9 cellular contexts compared by ENCODE assay signal in the genomic region with DNA sequence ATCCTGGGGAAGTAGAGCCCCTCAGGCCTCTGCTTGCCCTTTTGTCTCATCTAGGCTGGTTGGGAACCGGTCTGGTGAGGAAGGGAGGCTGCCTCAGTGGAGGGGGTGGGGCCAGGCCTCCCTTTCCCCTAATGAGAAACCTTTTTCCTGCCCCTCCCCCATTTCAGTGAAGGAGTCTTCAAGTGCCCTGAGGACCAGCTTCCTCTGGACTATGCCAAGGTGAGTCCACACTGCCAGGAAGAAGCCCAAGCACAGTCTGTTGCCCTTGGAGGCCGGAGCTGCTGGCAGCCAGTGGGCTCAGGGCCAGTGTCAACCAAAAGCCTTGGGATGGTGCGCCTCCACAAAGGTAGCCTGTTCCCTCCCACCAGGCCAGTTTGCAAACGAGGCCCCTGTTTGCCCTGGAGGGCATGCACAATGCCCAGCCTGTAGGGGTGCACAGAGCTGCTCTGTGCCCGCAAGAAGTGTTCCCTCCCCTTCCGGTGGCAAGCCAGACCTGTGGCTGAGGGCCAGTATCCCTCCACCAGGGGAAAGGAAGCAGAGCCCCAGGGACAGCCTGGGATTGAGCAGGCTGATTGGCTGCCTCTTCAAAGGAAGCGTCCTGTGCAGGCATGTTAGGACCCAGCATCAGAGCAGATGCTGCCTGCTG. TPM values are rescaled to one million over a fixed set of nuclear protein-coding genes. Genes with fewer than 3 reads are reported as not detected.
DNase-seq lines count a peak whose midpoint lies in the region; ATAC-seq and TF ChIP-seq lines count a peak whose summit lies in the region.
"Had no signal": no experiment of that assay in that cellular context is flagged by ENCODE, and none has a peak within 500 bp of the region (broad histone marks: within the 10 kb centered on the region; RNA-seq: fewer than 3 reads in every experiment).

No MANE protein-coding gene starts in this region.

- H3K27ac ChIP-seq in mesodermal cell (ENCODE audit: low read depth, low read length, severe bottlenecking) = peak overlapping the region; percentile 100
- peak overlapping the region; percentile 86 to 91 for H3K27ac ChIP-seq in uterus

- H3K4me3 Mint-ChIP-seq in activated naive CD4-positive, alpha-beta T cell treated with anti-CD3 and anti-CD28 coated beads, Interleukin-2, amount 50 U/mL, for 24 hours = peak overlapping the region; percentile 92
- H3K4me3 Mint-ChIP-seq in brain = peak overlapping the region in 4 of 5 experiments; percentile 27 to 98 (median 93)

- H3K36me3 ChIP-seq in mesodermal cell (ENCODE audit: control insufficient read depth, insufficient read depth, low read length) (peaks cover 71% of the 10 kb centered on the region), uterus (no peaks in the 10 kb centered on the region)

- TF ChIP-seq CTCF in brain (conservative IDR thresholded peaks at IDR 0.05) (no peak), uterus (IDR thresholded peaks at IDR 0.05) (no peak)

- TF ChIP-seq POLR2A in uterus (IDR thresholded peaks at IDR 0.05) = no peak

- H3K36me3 Mint-ChIP-seq in activated naive CD4-positive, alpha-beta T cell treated with anti-CD3 and anti-CD28 coated beads, Interleukin-2, amount 50 U/mL, for 24 hours = peaks cover 2% of the 10 kb centered on the region
- peaks cover 30% of the 10 kb centered on the region for H3K36me3 Mint-ChIP-seq in brain

- no peaks in the 10 kb centered on the region for H3K27me3 ChIP-seq in uterus

- H3K27me3 Mint-ChIP-seq in activated naive CD4-positive, alpha-beta T cell treated with anti-CD3 and anti-CD28 coated beads, Interleukin-2, amount 50 U/mL, for 24 hours = no peaks in the 10 kb centered on the region
- peaks cover 12% of the 10 kb centered on the region for H3K27me3 Mint-ChIP-seq in brain

- H3K9me3 ChIP-seq in mesodermal cell (ENCODE audit: control insufficient read depth, low read length) = no peaks in the 10 kb centered on the region
- no peaks in the 10 kb centered on the region for H3K9me3 ChIP-seq in uterus

- no peak overlapping the region for H3K27ac Mint-ChIP-seq in activated naive CD4-positive, alpha-beta T cell treated with anti-CD3 and anti-CD28 coated beads, Interleukin-2, amount 50 U/mL, for 24 hours
- peak overlapping the region in 4 of 5 experiments; percentile 93 to 99 (median 98) for H3K27ac Mint-ChIP-seq in brain

- intact Hi-C loops in uterus (cut with DNase I; ENCODE audit: low total_unique reads) = no loop called here

- DNase-seq in activated naive CD4-positive, alpha-beta T cell treated with anti-CD3 and anti-CD28 coated beads, Interleukin-2, amount 50 U/mL, for 16 hours = no peak
- no peak for DNase-seq in uterus
- DNase-seq in NCI-H146 treated with DMSO at 0.1 percent for 48 hours (lab: John Stamatoyannopoulos, UW; ENCODE audit: unreplicated experiment) = no peak
- DNase-seq in DMS114 treated with DMSO at 0.1 percent for 48 hours (lab: John Stamatoyannopoulos, UW; ENCODE audit: unreplicated experiment) = no peak
- DNase-seq: KG1 had no signal

- no peaks in the 10 kb centered on the region for H3K9me3 Mint-ChIP-seq in activated naive CD4-positive, alpha-beta T cell treated with anti-CD3 and anti-CD28 coated beads, Interleukin-2, amount 50 U/mL, for 24 hours
- peaks cover 0 to 2% (median 0%) of the 10 kb centered on the region in 5 experiments for H3K9me3 Mint-ChIP-seq in brain

- H3K4me3 ChIP-seq in mesodermal cell (ENCODE audit: extremely low read depth, insufficient read depth, low read length, poor library complexity, severe bottlenecking) = no peak overlapping the region
- no peak overlapping the region for H3K4me3 ChIP-seq in uterus

- H3K4me1 Mint-ChIP-seq in activated naive CD4-positive, alpha-beta T cell treated with anti-CD3 and anti-CD28 coated beads, Interleukin-2, amount 50 U/mL, for 24 hours = peaks cover 17% of the 10 kb centered on the region
- peaks cover 63% of the 10 kb centered on the region for H3K4me1 Mint-ChIP-seq in brain

- WGBS in mesodermal cell (ENCODE audit: insufficient coverage in 2 of 2), 2 experiments = 90 to 96% methylated on average over 6 to 7 of the region's 7 CpGs

- peaks cover 20% of the 10 kb centered on the region for H3K4me1 ChIP-seq in mesodermal cell (ENCODE audit: control insufficient read depth, insufficient read depth, low read length, poor library complexity, severe bottlenecking)
- H3K4me1 ChIP-seq in uterus = peaks cover 0 to 11% of the 10 kb centered on the region in 2 donors

- ATAC-seq in GM18867 (IDR thresholded peaks at IDR 0.05; ENCODE audit: unreplicated experiment) = no peak

RNA-seq across cellular contexts. Expression of gene TRAF4, which starts 3.4 kb away (rescaled TPM):
- 53.8 TPM for polyA plus RNA-seq in brain (ENCODE audit: insufficient read depth, low read depth, low replicate concordance)
- 142 TPM for polyA plus RNA-seq in mesodermal cell (2013, experiment 1 of 2)
- polyA plus RNA-seq in mesodermal cell (2013, experiment 2 of 2) = 97.2 TPM
- 10 to 100 TPM in 2 of 4 donors, under 1 TPM in 2; under 0.01 to 22.4 (median 11.4) TPM for total RNA-seq in uterus

RNA-seq across cellular contexts. Expression of gene NEK8, which starts 18.6 kb away (rescaled TPM):
- 2.1 TPM for polyA plus RNA-seq in brain (ENCODE audit: insufficient read depth, low read depth, low replicate concordance)
- polyA plus RNA-seq in mesodermal cell (2013, experiment 1 of 2) = 4.8 TPM
- 5.7 TPM for polyA plus RNA-seq in mesodermal cell (2013, experiment 2 of 2)
- total RNA-seq in uterus = 1 to 10 TPM in 3 of 4 donors, not detected in 1; 1.2 to 5.0 (median 1.3) TPM

RNA-seq across cellular contexts. Expression of gene TLCD1, which starts 21.1 kb away (rescaled TPM):
- polyA plus RNA-seq in brain (ENCODE audit: insufficient read depth, low read depth, low replicate concordance) = 7.0 TPM
- polyA plus RNA-seq in mesodermal cell (2013, experiment 1 of 2) = 6.0 TPM
- 8.9 TPM for polyA plus RNA-seq in mesodermal cell (2013, experiment 2 of 2)
- 1 to 10 TPM in 2 of 4 donors, not detected in 2; 1.3 to 1.4 TPM for total RNA-seq in uterus

RNA-seq across cellular contexts. Expression of gene RPL23A, which starts 27.4 kb away (rescaled TPM):
- polyA plus RNA-seq in brain (ENCODE audit: insufficient read depth, low read depth, low replicate concordance) = 1,609 TPM
- polyA plus RNA-seq in mesodermal cell (2013, experiment 1 of 2) = 2,457 TPM
- 2,483 TPM for polyA plus RNA-seq in mesodermal cell (2013, experiment 2 of 2)
- 1,000 to 10,000 TPM in 2 of 4 donors, 100 to 1,000 TPM in 2; 244 to 1,659 (median 911) TPM for total RNA-seq in uterus

RNA-seq across cellular contexts. Expression of gene RAB34, which starts 29.5 kb away (rescaled TPM):
- 41.9 TPM for polyA plus RNA-seq in brain (ENCODE audit: insufficient read depth, low read depth, low replicate concordance)
- polyA plus RNA-seq in mesodermal cell (2013, experiment 1 of 2) = 209 TPM
- polyA plus RNA-seq in mesodermal cell (2013, experiment 2 of 2) = 185 TPM
- total RNA-seq in uterus = 100 to 1,000 TPM; 113 to 411 (median 126) TPM
